In genomic region chrX:154029439-154029838, GRCh38 we compare ENCODE assay signal across 14 cellular contexts. TPM values are rescaled to one million over a fixed set of nuclear protein-coding genes. Genes with fewer than 3 reads are reported as not detected.
DNase-seq lines count a peak whose midpoint lies in the region; ATAC-seq and TF ChIP-seq lines count a peak whose summit lies in the region.
"Had no signal": no experiment of that assay in that cellular context is flagged by ENCODE, and none has a peak within 500 bp of the region (broad histone marks: within the 10 kb centered on the region; RNA-seq: fewer than 3 reads in every experiment).

No MANE protein-coding gene starts in this region.

- DNase-seq in WERI-Rb-1 (peak; percentile 41), osteoblast (ENCODE audit: insufficient read length, low spot score, missing footprints) (peak; percentile 35), NCI-H446 (lab: John Stamatoyannopoulos, UW) (no peak), MV-4-11 (lab: John Stamatoyannopoulos, UW) (no peak)
- DNase-seq: activated CD4-positive, alpha-beta T cell treated with anti-CD3 and anti-CD28 coated beads for 1 hour; activated T-cell treated with anti-CD3 and anti-CD28 coated beads, Interleukin-2, amount 50 U/mL, for 1 hour; amniotic stem cell; DMS79; naive thymus-derived CD4-positive, alpha-beta T cell; NCI-H187; NCI-H526 had no signal

- peaks cover 26% of the 10 kb centered on the region for H3K79me2 ChIP-seq in osteoblast (ENCODE audit: insufficient read depth, low read length)

- no peak overlapping the region for H2AFZ ChIP-seq in osteoblast (ENCODE audit: low read length)

- no peaks in the 10 kb centered on the region for H3K4me1 ChIP-seq in osteoblast (ENCODE audit: insufficient read depth, low read length)

- H3K9me3 ChIP-seq in WERI-Rb-1 (ENCODE audit: severe bottlenecking), result no peaks in the 10 kb centered on the region
- H3K9me3 ChIP-seq in osteoblast (ENCODE audit: low read depth, low read length), result no peaks in the 10 kb centered on the region

- H4K20me1 ChIP-seq in osteoblast (ENCODE audit: insufficient read depth, low read length), result peaks cover 15% of the 10 kb centered on the region

- no peak for ATAC-seq in HG03095 (IDR thresholded peaks at IDR 0.05; ENCODE audit: unreplicated experiment)
- ATAC-seq: naive thymus-derived CD4-positive, alpha-beta T cell had no signal

- H3K27ac ChIP-seq in WERI-Rb-1 (no peak overlapping the region), osteoblast (ENCODE audit: low read depth, low read length) (no peak overlapping the region)

- peaks cover 12% of the 10 kb centered on the region for H3K27me3 ChIP-seq in WERI-Rb-1 (ENCODE audit: insufficient read depth, low read depth, severe bottlenecking)
- no peaks in the 10 kb centered on the region for H3K27me3 ChIP-seq in osteoblast (ENCODE audit: insufficient read depth, low read length)

- TF ChIP-seq CTCF in GM12874 (IDR thresholded peaks at IDR 0.05; ENCODE audit: insufficient read depth, low read depth, low read length), result 0 out of 2 replicates have a peak, but pooled peaks have one; percentile 2
- TF ChIP-seq CTCF in WERI-Rb-1 (IDR thresholded peaks at IDR 0.05; ENCODE audit: low read depth, low read length), result peak; percentile 41; the same call in 1 of the 2 replicates
- no peak for TF ChIP-seq CTCF in osteoblast (IDR thresholded peaks at IDR 0.05; ENCODE audit: extremely low read depth, low read depth, low read length)

- H3K4me3 ChIP-seq in WERI-Rb-1 (ENCODE audit: low read depth, low read length) (no peak overlapping the region), osteoblast (ENCODE audit: insufficient read depth, low read length) (no peak overlapping the region)
- H3K4me3 ChIP-seq: coronary artery had no signal

- no peak overlapping the region for H3K4me2 ChIP-seq in osteoblast (ENCODE audit: insufficient read depth, low read length)

- H3K36me3 ChIP-seq in WERI-Rb-1 (peaks cover 67% of the 10 kb centered on the region), osteoblast (ENCODE audit: insufficient read depth, low read length) (peaks cover 22% of the 10 kb centered on the region)

RNA-seq across cellular contexts. Expression of gene IRAK1, which starts 9.7 kb away (rescaled TPM):
- 99.5 and 100 TPM in 2 replicates for total RNA-seq in osteoblast

RNA-seq across cellular contexts. Expression of gene TMEM187, which starts 56.9 kb away (rescaled TPM):
- 6.9 and 8.5 TPM in 2 replicates for total RNA-seq in osteoblast

RNA-seq across cellular contexts. Expression of gene HCFC1, which starts 57.8 kb away (rescaled TPM):
- total RNA-seq in osteoblast, result 22.1 and 24.6 TPM in 2 replicates

Comparison
In these comparisons a context has a peak if more than half of its experiments do, and no peak if none do; other contexts are left out.
1. DNase-seq: peak in WERI-Rb-1 (single experiment) and osteoblast (single experiment); none in NCI-H446 (0 of 2) and MV-4-11 (single experiment).